12 cellular contexts compared by ENCODE assay signal in genomic region chr5:149666212-149666852, GRCh38.
A peak's percentile ranks its signal among the peaks of the same experiment; 100 is the strongest.
DNase-seq lines count a peak whose midpoint lies in the region; ATAC-seq, FAIRE-seq and TF ChIP-seq lines count a peak whose summit lies in the region.
"Had no signal": no experiment of that assay in that cellular context is flagged by ENCODE, and none has a peak within 500 bp of the region (broad histone marks: within the 10 kb centered on the region; RNA-seq: fewer than 3 reads in every experiment).

No MANE protein-coding gene starts in this region.

- TF ChIP-seq CTCF in MCF 10A (IDR thresholded peaks at IDR 0.05; ENCODE audit: unreplicated experiment) (no peak), breast epithelium (IDR thresholded peaks at IDR 0.05) (no peak), K562 (IDR thresholded peaks at IDR 0.05 in 2 of 3, conservative IDR thresholded peaks at IDR 0.05 in 1 of 3; ENCODE audit: insufficient read depth in 2 of 3, low read depth in 1 of 3, low read length in 3 of 3) (no peak), lower leg skin (IDR thresholded peaks at IDR 0.05) (no peak)
- no peak for TF ChIP-seq CTCF in activated CD8-positive, alpha-beta T cell treated with anti-CD3 and anti-CD28 coated beads for 36 hours (IDR thresholded peaks at IDR 0.05)

- H3K9me1 ChIP-seq in K562 (ENCODE audit: control insufficient read depth, insufficient read depth, low read length): no peaks in the 10 kb centered on the region

- H3K27ac ChIP-seq in breast epithelium: no peak overlapping the region
- H3K27ac ChIP-seq in K562 (ENCODE audit: extremely low read depth, low read depth, low read length): peak overlapping the region; percentile 65
- H3K27ac ChIP-seq: epithelial cell of prostate had no signal

- FAIRE-seq in K562 (lab: Jason Lieb, UNC): peak; percentile 80

- H3K36me3 ChIP-seq in breast epithelium (no peaks in the 10 kb centered on the region), K562 (ENCODE audit: control insufficient read depth, insufficient read depth, low read length) (no peaks in the 10 kb centered on the region)

- no peaks in the 10 kb centered on the region for H3K36me3 Mint-ChIP-seq in MCF 10A (ENCODE audit: insufficient read depth, unreplicated experiment)
- H3K36me3 Mint-ChIP-seq in activated CD8-positive, alpha-beta T cell treated with anti-CD3 and anti-CD28 coated beads for 36 hours (ENCODE audit: low read depth): peaks cover 3% of the 10 kb centered on the region

- peaks cover 8% of the 10 kb centered on the region for H3K4me1 Mint-ChIP-seq in MCF 10A (ENCODE audit: insufficient read depth, unreplicated experiment)
- H3K4me1 Mint-ChIP-seq in activated CD8-positive, alpha-beta T cell treated with anti-CD3 and anti-CD28 coated beads for 36 hours (ENCODE audit: low read depth): no peaks in the 10 kb centered on the region

- no peaks in the 10 kb centered on the region for H3K27me3 Mint-ChIP-seq in MCF 10A (ENCODE audit: insufficient read depth, unreplicated experiment)
- no peaks in the 10 kb centered on the region for H3K27me3 Mint-ChIP-seq in activated CD8-positive, alpha-beta T cell treated with anti-CD3 and anti-CD28 coated beads for 36 hours

- no peak for TF ChIP-seq EP300 in K562 (IDR thresholded peaks at IDR 0.05; ENCODE audit: low read length)

- BruUV-seq in MCF 10A (replicated peaks; lab: Mats Ljungman, UMichigan) (no TSS peak), K562 (replicated peaks; lab: Mats Ljungman, UMichigan) (no TSS peak)

- DNase-seq in MCF 10A (ENCODE audit: unreplicated experiment) (peak; percentile 86), breast epithelium (ENCODE audit: low spot score in 2 of 2) (no peak), K562 (ENCODE audit: extremely low read depth in 1 of 4, low spot score in 3 of 4) (peak; percentile 52 to 83 (median 64)), left colon (no peak), lower leg skin (ENCODE audit: low spot score in 2 of 2) (no peak)
- no peak for DNase-seq in activated CD8-positive, alpha-beta T cell treated with anti-CD3 and anti-CD28 coated beads for 36 hours
- DNase-seq in stimulated activated CD4-positive, alpha-beta T cell treated with anti-CD3 and anti-CD28 coated beads, Interleukin-2, amount 100 ng/mL, for 48 hours: no peak
- DNase-seq: activated CD4-positive, alpha-beta T cell treated with anti-CD3 and anti-CD28 coated beads for 48 hours; GOT3; NCI-H1436 treated with DMSO at 0.1 percent for 48 hours had no signal

- TF ChIP-seq RAD21 in K562 (CRISPR knock-in tag; conservative IDR thresholded peaks at IDR 0.05 in 1 of 2, IDR thresholded peaks at IDR 0.05 in 1 of 2): no peak

- H3K79me2 ChIP-seq in K562 (ENCODE audit: control insufficient read depth, insufficient read depth, low read length): no peaks in the 10 kb centered on the region

- 17% methylated on average over 4 of the region's 4 CpGs for WGBS in K562 (ENCODE audit: insufficient coverage, low coverage, missing lambda C conversion rate)
- WGBS in lower leg skin, 2 donors: 71% methylated on average over 4 of the region's 4 CpGs

- H3K27me3 ChIP-seq in breast epithelium: no peaks in the 10 kb centered on the region
- H3K27me3 ChIP-seq in K562 (ENCODE audit: control insufficient read depth in 2 of 2, insufficient read depth in 2 of 2, low read length in 2 of 2): no peaks in the 10 kb centered on the region

- H3K9ac ChIP-seq in K562 (ENCODE audit: insufficient read depth in 1 of 2, low read depth in 2 of 2, low read length in 2 of 2): peak overlapping the region; percentile 38 to 58; a peak in 2 of 4 replicates

- H3K27ac Mint-ChIP-seq in MCF 10A (ENCODE audit: low read depth, unreplicated experiment): no peak overlapping the region
- no peak overlapping the region for H3K27ac Mint-ChIP-seq in activated CD8-positive, alpha-beta T cell treated with anti-CD3 and anti-CD28 coated beads for 36 hours

- H3K4me3 Mint-ChIP-seq in MCF 10A (ENCODE audit: unreplicated experiment): no peak overlapping the region
- no peak overlapping the region for H3K4me3 Mint-ChIP-seq in activated CD8-positive, alpha-beta T cell treated with anti-CD3 and anti-CD28 coated beads for 36 hours

- peak overlapping the region; percentile 67 for H3K4me2 ChIP-seq in K562 (ENCODE audit: insufficient read depth, low read length)

- in situ Hi-C loops in K562 (cut with MboI): no loop called here

- CTCF ChIA-PET in MCF 10A (lab: Yijun Ruan, JAX): interaction anchor here (0.6 to 4.5 kb wide), 36 partner anchors 9 to 896 kb away, joined by 3 to 27 read pairs (median 6); no protein-coding TSS in a partner anchor
- CTCF ChIA-PET in K562 (lab: Yijun Ruan, JAX; ENCODE audit: low intra/inter-chr PET ratio): no interaction called here
- CTCF ChIA-PET in activated CD8-positive, alpha-beta T cell treated with anti-CD3 and anti-CD28 coated beads for 36 hours (lab: Charles Lee): interaction anchor here (0.9 to 3.8 kb wide), 29 partner anchors 10 to 325 kb away, joined by 3 to 52 read pairs (median 6); no protein-coding TSS in a partner anchor

- POLR2A ChIA-PET in MCF 10A (lab: Yijun Ruan, JAX) (interaction anchor here (0.8 to 2.2 kb wide), 7 partner anchors 10 to 139 kb away, joined by 3 to 13 read pairs (median 3); partner anchors contain the start of gene PPARGC1B), K562 (lab: Yijun Ruan, JAX) (interaction anchor here (0.6 to 1.6 kb wide), 6 partner anchors 9 to 189 kb away, joined by 3 to 5 read pairs (median 3); no protein-coding TSS in a partner anchor)
- POLR2A ChIA-PET in activated CD8-positive, alpha-beta T cell treated with anti-CD3 and anti-CD28 coated beads for 36 hours (lab: Charles Lee): interaction anchor here (0.6 to 1.4 kb wide), 2 partner anchors 66 to 294 kb away, joined by 4 to 5 read pairs; no protein-coding TSS in a partner anchor

- no peaks in the 10 kb centered on the region for H3K4me1 ChIP-seq in breast epithelium
- H3K4me1 ChIP-seq in K562 (replicated peaks in 1 of 2; ENCODE audit: control insufficient read depth in 2 of 2, insufficient read depth in 2 of 2, low read length in 2 of 2): peaks cover 15 to 22% of the 10 kb centered on the region in 2 experiments

- intact Hi-C loops in MCF 10A (cut with micrococcal nuclease) (loop anchor here (5.0 kb wide), 1 partner anchor 111 kb away; no protein-coding TSS in a partner anchor), breast epithelium (cut with DNase I; ENCODE audit: low total_unique reads) (no loop called here), K562 (cut with micrococcal nuclease) (no loop called here), left colon (cut with DNase I, micrococcal nuclease) (no loop called here), lower leg skin (cut with DNase I; ENCODE audit: low total_unique reads) (no loop called here)
- intact Hi-C loops in activated CD8-positive, alpha-beta T cell treated with anti-CD3 and anti-CD28 coated beads for 36 hours (cut with micrococcal nuclease): loop anchor here (5.0 kb wide), 1 partner anchor 161 kb away; no protein-coding TSS in a partner anchor

- H3K9me3 ChIP-seq in breast epithelium (peaks cover 3 to 10% of the 10 kb centered on the region in 2 donors), K562 (replicated peaks; ENCODE audit: control insufficient read depth, insufficient read depth, low read depth, low read length) (peaks cover 3% of the 10 kb centered on the region; the same call in 1 of the 2 replicates)

- H4K20me1 ChIP-seq in K562 (replicated peaks; ENCODE audit: control insufficient read depth, insufficient read depth, low read length): no peaks in the 10 kb centered on the region

- H2AFZ ChIP-seq in K562 (ENCODE audit: low read depth, low read length): peak overlapping the region; percentile 89

- ATAC-seq in K562 (peak; percentile 99), left colon (peak; percentile 47), HG02981 (IDR thresholded peaks at IDR 0.05; ENCODE audit: unreplicated experiment) (no peak)
- ATAC-seq in activated CD8-positive, alpha-beta T cell treated with anti-CD3 and anti-CD28 coated beads for 36 hours: no peak

- TF ChIP-seq POLR2A in breast epithelium (IDR thresholded peaks at IDR 0.05) (no peak), K562 (conservative IDR thresholded peaks at IDR 0.05) (no peak), lower leg skin (IDR thresholded peaks at IDR 0.05) (no peak)

- H3K9me3 Mint-ChIP-seq in MCF 10A (ENCODE audit: unreplicated experiment): peaks cover 7% of the 10 kb centered on the region
- H3K9me3 Mint-ChIP-seq in activated CD8-positive, alpha-beta T cell treated with anti-CD3 and anti-CD28 coated beads for 36 hours: peaks cover 10% of the 10 kb centered on the region

- H3K4me3 ChIP-seq in breast epithelium (no peak overlapping the region), K562 (no peak overlapping the region), lower leg skin (ENCODE audit: low read depth, poor library complexity, severe bottlenecking) (no peak overlapping the region)

TF ChIP-seq in K562, 482 proteins besides CTCF, POLR2A, EP300 and RAD21 (continues in another document):
- no peak for TF ChIP-seq NR4A1 (CRISPR knock-in tag; IDR thresholded peaks at IDR 0.05)
- TF ChIP-seq NR4A1 (tag; IDR thresholded peaks at IDR 0.05): no peak; the same call in 1 of the 2 replicates
- peak; percentile 69 for TF ChIP-seq FOSL1 (tag; conservative IDR thresholded peaks at IDR 0.05)
- TF ChIP-seq GMEB1 (CRISPR knock-in tag; IDR thresholded peaks at IDR 0.05): no peak
- no peak for TF ChIP-seq ZNF699 (CRISPR knock-in tag; IDR thresholded peaks at IDR 0.05; ENCODE audit: insufficient replicate concordance)
- no peak for TF ChIP-seq ZNF444 (CRISPR knock-in tag; IDR thresholded peaks at IDR 0.05)
- no peak for TF ChIP-seq ARID2 (IDR thresholded peaks at IDR 0.05)

Comparison
In these comparisons a context has a peak if more than half of its experiments do, and no peak if none do; other contexts are left out.
1. DNase-seq: peak in MCF 10A (single experiment) and K562 (4 of 4); none in breast epithelium (0 of 2), left colon (0 of 2), activated CD8-positive, alpha-beta T cell treated with anti-CD3 and anti-CD28 coated beads for 36 hours (single experiment), lower leg skin (0 of 2) and stimulated activated CD4-positive, alpha-beta T cell treated with anti-CD3 and anti-CD28 coated beads, Interleukin-2, amount 100 ng/mL, for 48 hours (0 of 2).
2. intact Hi-C loops: an anchor here in MCF 10A (5.0 kb wide) and activated CD8-positive, alpha-beta T cell treated with anti-CD3 and anti-CD28 coated beads for 36 hours (5.0 kb wide); none called in breast epithelium, K562, left colon and lower leg skin.
3. ATAC-seq: peak in K562 (single experiment) and left colon (single experiment); none in HG02981 (single experiment) and activated CD8-positive, alpha-beta T cell treated with anti-CD3 and anti-CD28 coated beads for 36 hours (single experiment).